ENCODE assay signal across 8 cellular contexts in genomic region chr2:218659258-218659987, GRCh38. TPM values are rescaled to one million over a fixed set of nuclear protein-coding genes. Genes with fewer than 3 reads are reported as not detected.
DNase-seq lines count a peak whose midpoint lies in the region; ATAC-seq and TF ChIP-seq lines count a peak whose summit lies in the region.

TSS of gene BCS1L (plus strand) at chr2:218659683. CDS start at chr2:218660988, 1,305 bp downstream.
TSS of gene ZNF142 (minus strand) at chr2:218659623. CDS start at chr2:218656429, 3,194 bp downstream.

- DNase-seq in NCI-H2081 (lab: John Stamatoyannopoulos, UW) (peak; percentile 89 to 95), T-helper 9 cell (peak; percentile 88), astrocyte of the hippocampus (ENCODE audit: low read depth, low spot score) (peak; percentile 95), hepatocyte (ENCODE audit: low spot score) (peak; percentile 94), renal cortical epithelial cell (ENCODE audit: low read depth) (peak; percentile 85), aorta (peak; percentile 93 to 97)

- intact Hi-C loops in aorta (cut with DNase I) = loop anchor here in 1 of 2 donors (1.0 kb wide), 1 partner anchor 253 kb away; no protein-coding TSS in a partner anchor

- H3K9me2 ChIP-seq in hepatocyte (replicated peaks; ENCODE audit: insufficient read depth) = no peaks in the 10 kb centered on the region

- H3K27ac ChIP-seq in hepatocyte (peak within 1 kb of the TSS; percentile 65), aorta (ENCODE audit: low read depth in 1 of 2, low read length in 2 of 2) (no peak within 1 kb of the TSS)

- H3K9me3 ChIP-seq in hepatocyte (ENCODE audit: low read depth) (no peaks in the 10 kb centered on the region), aorta (ENCODE audit: control insufficient read depth, low read length) (no peaks in the 10 kb centered on the region)

- ATAC-seq in GM18508 (IDR thresholded peaks at IDR 0.05; ENCODE audit: insufficient read depth, unreplicated experiment) (peak; percentile 60), HG02981 (IDR thresholded peaks at IDR 0.05; ENCODE audit: unreplicated experiment) (peak; percentile 94), aorta (ENCODE audit: low FRiP score) (peak; percentile 95)

- H2AFZ ChIP-seq in hepatocyte = peak within 1 kb of the TSS; percentile 70

- H3K36me3 ChIP-seq in hepatocyte (replicated peaks; ENCODE audit: insufficient read depth, low read depth) (no peaks in the 10 kb centered on the region), aorta (ENCODE audit: control insufficient read depth in 1 of 2, insufficient read depth in 2 of 2, low read length in 1 of 2) (peaks cover 2 to 18% of the 10 kb centered on the region in 2 donors)

- H3K27me3 ChIP-seq in hepatocyte (no peaks in the 10 kb centered on the region), aorta (ENCODE audit: control insufficient read depth in 1 of 2, insufficient read depth in 2 of 2, low read length in 1 of 2) (no peaks in the 10 kb centered on the region)

- H3K4me3 ChIP-seq in hepatocyte (peak within 1 kb of the TSS; percentile 69), aorta (ENCODE audit: low read length in 2 of 2) (peak within 1 kb of the TSS; percentile 46 to 72)

- under 1% methylated on average over 39 of the region's 49 CpGs for WGBS in hepatocyte (ENCODE audit: low lambda C conversion rate, missing lambda C conversion rate)
- 0% methylated on average over 44 to 49 of the region's 49 CpGs for WGBS in aorta, 2 donors

- H3K4me2 ChIP-seq in hepatocyte = peak within 1 kb of the TSS; percentile 95

- H4K20me1 ChIP-seq in hepatocyte (ENCODE audit: insufficient read depth, poor library complexity, severe bottlenecking) = no peaks in the 10 kb centered on the region

- peaks cover 26% of the 10 kb centered on the region for H3K79me2 ChIP-seq in hepatocyte

- no peak for TF ChIP-seq CTCF in hepatocyte (IDR thresholded peaks at IDR 0.05; ENCODE audit: poor library complexity)

- H3K4me1 ChIP-seq in hepatocyte (ENCODE audit: insufficient read depth) = peaks cover 4% of the 10 kb centered on the region
- no peaks in the 10 kb centered on the region for H3K4me1 ChIP-seq in aorta (ENCODE audit: control insufficient read depth in 1 of 2, insufficient read depth in 2 of 2, low read length in 2 of 2)

RNA-seq across cellular contexts. Expression of gene BCS1L, which starts in this region (rescaled TPM):
- total RNA-seq in hepatocyte = 21.6 and 24.3 TPM in 2 replicates
- 48.1 and 58.3 TPM in 2 replicates for polyA plus RNA-seq in hepatocyte
- total RNA-seq in renal cortical epithelial cell = 30.0 and 35.6 TPM in 2 replicates
- 10 to 100 TPM; 21.1 to 32.7 TPM for total RNA-seq in aorta
- 100 to 1,000 TPM in 1 of 2 donors, 10 to 100 TPM in 1; 12.5 to 111 TPM for polyA plus RNA-seq in aorta

RNA-seq across cellular contexts. Expression of gene ZNF142, which starts in this region (rescaled TPM):
- total RNA-seq in hepatocyte (5.4 and 6.0 TPM in 2 replicates), renal cortical epithelial cell (3.5 and 15.6 TPM in 2 replicates), aorta (10 to 100 TPM; 27.7 to 32.9 TPM)
- polyA plus RNA-seq in hepatocyte (7.7 and 8.9 TPM in 2 replicates), aorta (10 to 100 TPM in 1 of 2 donors, 1 to 10 TPM in 1; 3.4 to 10.9 TPM)
